10 cellular contexts compared by ENCODE assay signal in genomic region chr13:30033681-30034447, GRCh38.
DNase-seq lines count a peak whose midpoint lies in the region; ATAC-seq and TF ChIP-seq lines count a peak whose summit lies in the region.
"Had no signal": no experiment of that assay in that cellular context is flagged by ENCODE, and none has a peak within 500 bp of the region (broad histone marks: within the 10 kb centered on the region; RNA-seq: fewer than 3 reads in every experiment).

No MANE protein-coding gene starts in this region.

- no peak for TF ChIP-seq EP300 in transverse colon (IDR thresholded peaks at IDR 0.05; ENCODE audit: low read depth)

- no peak overlapping the region for H3K4me3 ChIP-seq in AG04449 (ENCODE audit: low read depth, low read length)
- no peak overlapping the region for H3K4me3 ChIP-seq in transverse colon

- intact Hi-C loops in transverse colon (cut with DNase I; ENCODE audit: low total_unique reads) = no loop called here

- H3K36me3 ChIP-seq in transverse colon = no peaks in the 10 kb centered on the region

- CTCF ChIA-PET in AG04449 (lab: Yijun Ruan, JAX) = interaction anchor here (0.9 to 4.5 kb wide), 6 partner anchors 9 to 187 kb away, joined by 3 to 24 read pairs (median 4); no protein-coding TSS in a partner anchor

- TF ChIP-seq POLR2A in transverse colon (IDR thresholded peaks at IDR 0.05) = no peak

- H3K9me3 ChIP-seq in transverse colon = no peaks in the 10 kb centered on the region

- H3K27me3 ChIP-seq in transverse colon = no peaks in the 10 kb centered on the region

- POLR2A ChIA-PET in AG04449 (lab: Yijun Ruan, JAX) = interaction anchor here (0.5 to 2.1 kb wide), 7 partner anchors 8 to 184 kb away, joined by 3 to 4 read pairs (median 4); partner anchors contain the start of gene UBL3

- peak overlapping the region in 1 of 4 donors; percentile 30 for H3K27ac ChIP-seq in transverse colon

- DNase-seq in AG04449 (ENCODE audit: low read depth, low spot score) (peak; percentile 85), HT1080 (ENCODE audit: low read depth) (peak; percentile 89), amniotic epithelial cell (ENCODE audit: low read depth) (peak; percentile 93), kidney tubule cell (ENCODE audit: low spot score) (peak; percentile 88), GM19238 (ENCODE audit: insufficient read length, low spot score) (no peak), middle frontal gyrus (ENCODE audit: extremely low spot score, low spot score) (no peak), transverse colon (no peak)
- DNase-seq: activated CD4-positive, alpha-beta T cell treated with anti-CD3 and anti-CD28 coated beads for 1 hour; Calu3 had no signal

- 55% methylated on average over 5 of the region's 5 CpGs; no CpG with 5 or more reads in 1 of the 2 donors for WGBS in transverse colon (ENCODE audit: low coverage in 1 of 2), 2 donors

- H3K4me1 ChIP-seq in transverse colon = no peaks in the 10 kb centered on the region

- no peak for ATAC-seq in HG02588 (IDR thresholded peaks at IDR 0.05; ENCODE audit: unreplicated experiment)

- in situ Hi-C loops in transverse colon (cut with MboI; ENCODE audit: low pct_ligation_motif_present in 1 of 4, low pct_unique_long_range_greater_than_20kb in 1 of 4, low sequenced_read_pairs in 3 of 4) = no loop called here

- no peak for TF ChIP-seq CTCF in AG04449 (IDR thresholded peaks at IDR 0.05; ENCODE audit: insufficient read depth, low read length, missing control alignments)
- TF ChIP-seq CTCF in transverse colon (IDR thresholded peaks at IDR 0.05) = no peak

Comparison
In these comparisons a context has a peak if more than half of its experiments do, and no peak if none do; other contexts are left out.
1. DNase-seq: peak in AG04449 (single experiment), HT1080 (single experiment), amniotic epithelial cell (single experiment) and kidney tubule cell (single experiment); none in GM19238 (single experiment), middle frontal gyrus (single experiment) and transverse colon (single experiment).